20 cellular contexts compared by ENCODE assay signal in genomic region chr14:91305650-91306431, GRCh38.
DNase-seq lines count a peak whose midpoint lies in the region; ATAC-seq and TF ChIP-seq lines count a peak whose summit lies in the region.
"Had no signal": no experiment of that assay in that cellular context is flagged by ENCODE, and none has a peak within 500 bp of the region (broad histone marks: within the 10 kb centered on the region; RNA-seq: fewer than 3 reads in every experiment).

No MANE protein-coding gene starts in this region.

- no peak for ATAC-seq in stimulated activated naive CD8-positive, alpha-beta T cell treated with anti-CD3 and anti-CD28 coated beads, Interleukin-15, Interleukin-2, amounts not matched to agents 100 U/mL and 50 U/mL, for 24 hours
- ATAC-seq in WTC11, result no peak
- ATAC-seq in stimulated activated naive CD8-positive, alpha-beta T cell treated with anti-CD3 and anti-CD28 coated beads, Interleukin-15, amount 100 ng/mL, for 72 hours, result no peak
- ATAC-seq in HG03354 (IDR thresholded peaks at IDR 0.05; ENCODE audit: poor library complexity, severe bottlenecking, unreplicated experiment), result no peak
- ATAC-seq: Panc1 had no signal

- POLR2A ChIA-PET in WTC11 (lab: Charles Lee), result no interaction called here

- peaks cover 34% of the 10 kb centered on the region for H3K4me1 ChIP-seq in iPS-18a (ENCODE audit: control insufficient read depth, low read depth, low read length)

- H3K27me3 ChIP-seq in iPS-18a (ENCODE audit: control insufficient read depth, insufficient read depth, low read length), result peaks cover 5% of the 10 kb centered on the region

- peaks cover 27% of the 10 kb centered on the region for H3K36me3 ChIP-seq in iPS-18a (ENCODE audit: control insufficient read depth, low read depth, low read length)

- peak overlapping the region; percentile 45 for H3K27ac Mint-ChIP-seq in stimulated activated naive CD8-positive, alpha-beta T cell treated with anti-CD3 and anti-CD28 coated beads, Interleukin-15, Interleukin-2, amounts not matched to agents 100 ng/mL and 50 ng/mL, for 24 hours
- H3K27ac Mint-ChIP-seq in WTC11, result peak overlapping the region; percentile 91
- peak overlapping the region; percentile 22 to 29 for H3K27ac Mint-ChIP-seq in stimulated activated naive CD8-positive, alpha-beta T cell treated with anti-CD3 and anti-CD28 coated beads, Interleukin-15, amount 100 ng/mL, for 72 hours
- H3K27ac Mint-ChIP-seq: HFFc6 had no signal

- no peak for TF ChIP-seq CTCF in WTC11 (IDR thresholded peaks at IDR 0.05)

- H3K9ac ChIP-seq in iPS-18a (ENCODE audit: low read length), result peak overlapping the region; percentile 3

- H3K4me1 Mint-ChIP-seq in stimulated activated naive CD8-positive, alpha-beta T cell treated with anti-CD3 and anti-CD28 coated beads, Interleukin-15, Interleukin-2, amounts not matched to agents 100 ng/mL and 50 ng/mL, for 24 hours (ENCODE audit: low read depth), result peaks cover 44% of the 10 kb centered on the region
- H3K4me1 Mint-ChIP-seq in WTC11, result peaks cover 47% of the 10 kb centered on the region
- H3K4me1 Mint-ChIP-seq in stimulated activated naive CD8-positive, alpha-beta T cell treated with anti-CD3 and anti-CD28 coated beads, Interleukin-15, amount 100 ng/mL, for 72 hours, result peaks cover 72% of the 10 kb centered on the region

- H3K27ac ChIP-seq in iPS-18a (ENCODE audit: low read length), result peak overlapping the region; percentile 61

- no peak overlapping the region for H3K4me3 Mint-ChIP-seq in stimulated activated naive CD8-positive, alpha-beta T cell treated with anti-CD3 and anti-CD28 coated beads, Interleukin-15, Interleukin-2, amounts not matched to agents 100 ng/mL and 50 ng/mL, for 24 hours
- H3K4me3 Mint-ChIP-seq in WTC11, result no peak overlapping the region
- peak overlapping the region in 1 of 2 donors; percentile 21 for H3K4me3 Mint-ChIP-seq in stimulated activated naive CD8-positive, alpha-beta T cell treated with anti-CD3 and anti-CD28 coated beads, Interleukin-15, amount 100 ng/mL, for 72 hours
- H3K4me3 Mint-ChIP-seq: HFFc6 had no signal

- no peak overlapping the region for H3K4me3 ChIP-seq in iPS-18a (ENCODE audit: low read length)

- CTCF ChIA-PET in WTC11 (lab: Charles Lee), result interaction anchor here (1.0 to 2.1 kb wide), 4 partner anchors 18 to 121 kb away, joined by 3 to 9 read pairs (median 6); no protein-coding TSS in a partner anchor

- H3K9me3 ChIP-seq in iPS-18a (ENCODE audit: control insufficient read depth, low read depth, low read length), result no peaks in the 10 kb centered on the region

- peaks cover 80% of the 10 kb centered on the region for H3K36me3 Mint-ChIP-seq in stimulated activated naive CD8-positive, alpha-beta T cell treated with anti-CD3 and anti-CD28 coated beads, Interleukin-15, Interleukin-2, amounts not matched to agents 100 ng/mL and 50 ng/mL, for 24 hours (ENCODE audit: low read depth)
- H3K36me3 Mint-ChIP-seq in WTC11, result peaks cover 72% of the 10 kb centered on the region

- no peaks in the 10 kb centered on the region for H3K9me3 Mint-ChIP-seq in stimulated activated naive CD8-positive, alpha-beta T cell treated with anti-CD3 and anti-CD28 coated beads, Interleukin-15, Interleukin-2, amounts not matched to agents 100 ng/mL and 50 ng/mL, for 24 hours
- no peaks in the 10 kb centered on the region for H3K9me3 Mint-ChIP-seq in WTC11
- no peaks in the 10 kb centered on the region for H3K9me3 Mint-ChIP-seq in stimulated activated naive CD8-positive, alpha-beta T cell treated with anti-CD3 and anti-CD28 coated beads, Interleukin-15, amount 100 ng/mL, for 72 hours
- H3K9me3 Mint-ChIP-seq: HFFc6 had no signal

- no peak for DNase-seq in stimulated activated naive CD8-positive, alpha-beta T cell treated with anti-CD3 and anti-CD28 coated beads, Interleukin-15, Interleukin-2, amounts not matched to agents 100 U/mL and 50 U/mL, for 24 hours
- DNase-seq in WTC11 (ENCODE audit: low spot score) (peak; percentile 23), pons (ENCODE audit: low spot score) (no peak), GDM1 (lab: John Stamatoyannopoulos, UW) (no peak)
- DNase-seq in stimulated activated naive CD8-positive, alpha-beta T cell treated with anti-CD3 and anti-CD28 coated beads, Interleukin-15, amount 100 ng/mL, for 72 hours, result no peak
- DNase-seq: activated effector memory CD4-positive, alpha-beta T cell treated with anti-CD3 and anti-CD28 coated beads, Interleukin-2, amount 50 U/mL, for 16 hours; Calu3; cerebellar nuclear complex; effector CD4-positive, alpha-beta T cell; HFFc6; Karpas-422; mammary epithelial cell; NCI-H1092 treated with DMSO at 0.1 percent for 48 hours; NCI-H2081; NCI-H774; stimulated activated CD4-positive, alpha-beta T cell treated with anti-CD3 and anti-CD28 coated beads, Interleukin-4, amount 100 ng/mL, for 1 hour had no signal

- no peaks in the 10 kb centered on the region for H3K27me3 Mint-ChIP-seq in stimulated activated naive CD8-positive, alpha-beta T cell treated with anti-CD3 and anti-CD28 coated beads, Interleukin-15, Interleukin-2, amounts not matched to agents 100 ng/mL and 50 ng/mL, for 24 hours
- H3K27me3 Mint-ChIP-seq in WTC11 (ENCODE audit: low read depth), result no peaks in the 10 kb centered on the region; the same call in 1 of the 2 replicates
- no peaks in the 10 kb centered on the region for H3K27me3 Mint-ChIP-seq in stimulated activated naive CD8-positive, alpha-beta T cell treated with anti-CD3 and anti-CD28 coated beads, Interleukin-15, amount 100 ng/mL, for 72 hours

TF ChIP-seq in WTC11, 78 proteins besides CTCF, POLR2A, EP300 and RAD21:
- TF ChIP-seq ZMAT4 (CRISPR knock-in tag; IDR thresholded peaks at IDR 0.05) (peak; percentile 93), EMX1 (CRISPR knock-in tag; IDR thresholded peaks at IDR 0.05) (no peak)

Comparison
In these comparisons a context has a peak if more than half of its experiments do, and no peak if none do; other contexts are left out.
1. H3K27ac Mint-ChIP-seq: peak in every context shown above with its lines; median percentile 91 in WTC11; 45 in stimulated activated naive CD8-positive, alpha-beta T cell treated with anti-CD3 and anti-CD28 coated beads, Interleukin-15, Interleukin-2, amounts not matched to agents 100 ng/mL and 50 ng/mL, for 24 hours; 26 in stimulated activated naive CD8-positive, alpha-beta T cell treated with anti-CD3 and anti-CD28 coated beads, Interleukin-15, amount 100 ng/mL, for 72 hours.